ENCODE assay signal across 11 cellular contexts in genomic region chr7:55133630-55134392, GRCh38.
DNase-seq lines count a peak whose midpoint lies in the region; ATAC-seq and TF ChIP-seq lines count a peak whose summit lies in the region.
"Had no signal": no experiment of that assay in that cellular context is flagged by ENCODE, and none has a peak within 500 bp of the region (broad histone marks: within the 10 kb centered on the region; RNA-seq: fewer than 3 reads in every experiment).

No MANE protein-coding gene starts in this region.

- H3K79me1 ChIP-seq in IMR-90 (ENCODE audit: low read depth in 1 of 2, low read length in 2 of 2): peaks cover 23 to 77% of the 10 kb centered on the region in 2 experiments

- no peaks in the 10 kb centered on the region for H3K36me3 Mint-ChIP-seq in activated CD8-positive, alpha-beta memory T cell treated with anti-CD3 and anti-CD28 coated beads, Interleukin-2, amount 10 ng/mL, durations not matched to agents 7 days and 5 days
- H3K36me3 Mint-ChIP-seq: activated naive CD4-positive, alpha-beta T cell treated with anti-CD3 and anti-CD28 coated beads, Interleukin-2, amount 50 U/mL, for 24 hours had no signal

- H3K27ac ChIP-seq in IMR-90 (ENCODE audit: insufficient read depth, low read length) (peak overlapping the region; percentile 98), body of pancreas (peak overlapping the region in 2 of 4 donors; percentile 32 to 59), thymus (ENCODE audit: low read depth) (peak overlapping the region; percentile 50)

- dilution Hi-C loops in IMR-90 (cut with HindIII; ENCODE audit: low sequenced_read_pairs, unreplicated experiment): no loop called here

- CTCF ChIA-PET in IMR-90 (lab: Yijun Ruan, JAX): interaction anchor here (1.1 to 1.3 kb wide), 2 partner anchors 69 to 122 kb away, joined by 3 to 5 read pairs; no protein-coding TSS in a partner anchor
- CTCF ChIA-PET in activated CD8-positive, alpha-beta memory T cell treated with anti-CD3 and anti-CD28 coated beads, Interleukin-2, amount 10 ng/mL, durations not matched to agents 7 days and 5 days (lab: Charles Lee): no interaction called here

- H3K9me1 ChIP-seq in IMR-90 (ENCODE audit: insufficient read depth, low read length): peaks cover 12% of the 10 kb centered on the region

- peak overlapping the region; percentile 98; the same call in 2 of the 3 replicates for H2BK15ac ChIP-seq in IMR-90 (ENCODE audit: low read depth, low read length)

- intact Hi-C loops in IMR-90 (cut with micrococcal nuclease): loop anchor here (1.0 to 5.0 kb wide), 3 partner anchors 48 to 212 kb away; no protein-coding TSS in a partner anchor
- intact Hi-C loops in body of pancreas (cut with DNase I): no loop called here

- H2AFZ ChIP-seq in IMR-90 (replicated peaks; ENCODE audit: low read length, poor library complexity): peak overlapping the region; percentile 57

- H3K4me3 Mint-ChIP-seq in activated CD8-positive, alpha-beta memory T cell treated with anti-CD3 and anti-CD28 coated beads, Interleukin-2, amount 10 ng/mL, durations not matched to agents 7 days and 5 days: no peak overlapping the region
- H3K4me3 Mint-ChIP-seq: activated naive CD4-positive, alpha-beta T cell treated with anti-CD3 and anti-CD28 coated beads, Interleukin-2, amount 50 U/mL, for 24 hours had no signal

- H4K8ac ChIP-seq in IMR-90 (ENCODE audit: low read depth in 2 of 2, low read length in 2 of 2): peak overlapping the region; percentile 91 to 97

- H3K56ac ChIP-seq in IMR-90 (ENCODE audit: extremely low read depth, insufficient read depth, low read length): peak overlapping the region; percentile 98

- H3K4ac ChIP-seq in IMR-90 (ENCODE audit: low read depth, low read length): peak overlapping the region; percentile 100

- DNase-seq in IMR-90: peak; percentile 99
- DNase-seq in body of pancreas: peak in 1 of 4 donors; percentile 52
- DNase-seq in kidney tubule cell (ENCODE audit: low spot score): peak; percentile 97
- no peak for DNase-seq in COR-L47 (lab: John Stamatoyannopoulos, UW)
- no peak for DNase-seq in activated CD8-positive, alpha-beta memory T cell treated with anti-CD3 and anti-CD28 coated beads, Interleukin-2, amount 10 ng/mL, durations not matched to agents 7 days and 5 days
- DNase-seq: NCI-H510A, occipital lobe had no signal

- BruUV-seq in IMR-90 (replicated peaks; lab: Mats Ljungman, UMichigan): no TSS peak

- H3K9ac ChIP-seq in IMR-90 (ENCODE audit: low read depth, low read length): peak overlapping the region; percentile 74

- TF ChIP-seq CTCF in IMR-90 (conservative IDR thresholded peaks at IDR 0.05; ENCODE audit: low read depth, low read length) (peak; percentile 27), body of pancreas (IDR thresholded peaks at IDR 0.05) (no peak)

- ATAC-seq in IMR-90 (ENCODE audit: low read depth): peak; percentile 67
- ATAC-seq in body of pancreas: peak; percentile 59
- ATAC-seq in GM19463 (IDR thresholded peaks at IDR 0.05; ENCODE audit: unreplicated experiment): no peak
- ATAC-seq in GM21367 (IDR thresholded peaks at IDR 0.05; ENCODE audit: unreplicated experiment): no peak
- ATAC-seq in activated CD8-positive, alpha-beta memory T cell treated with anti-CD3 and anti-CD28 coated beads, Interleukin-2, amount 10 ng/mL, durations not matched to agents 7 days and 5 days: no peak

- peak overlapping the region; percentile 100 for H2BK5ac ChIP-seq in IMR-90 (ENCODE audit: low read depth, low read length, poor library complexity, severe bottlenecking)

- no peaks in the 10 kb centered on the region for H3K9me3 Mint-ChIP-seq in activated CD8-positive, alpha-beta memory T cell treated with anti-CD3 and anti-CD28 coated beads, Interleukin-2, amount 10 ng/mL, durations not matched to agents 7 days and 5 days (ENCODE audit: low read depth)

- no peak overlapping the region for H3K4me3 ChIP-seq in IMR-90 (ENCODE audit: insufficient read depth, low read depth, low read length)
- no peak overlapping the region for H3K4me3 ChIP-seq in body of pancreas
- no peak overlapping the region for H3K4me3 ChIP-seq in thymus (ENCODE audit: low read length)

- TF ChIP-seq POLR2A in IMR-90 (IDR thresholded peaks at IDR 0.05; ENCODE audit: low read depth, low read length): peak; percentile 87
- no peak for TF ChIP-seq POLR2A in body of pancreas (IDR thresholded peaks at IDR 0.05)

- H2BK120ac ChIP-seq in IMR-90 (ENCODE audit: low read depth, low read length): peak overlapping the region; percentile 100

- no peak overlapping the region for H3K27ac Mint-ChIP-seq in activated CD8-positive, alpha-beta memory T cell treated with anti-CD3 and anti-CD28 coated beads, Interleukin-2, amount 10 ng/mL, durations not matched to agents 7 days and 5 days
- H3K27ac Mint-ChIP-seq: activated naive CD4-positive, alpha-beta T cell treated with anti-CD3 and anti-CD28 coated beads, Interleukin-2, amount 50 U/mL, for 24 hours had no signal

- H3K18ac ChIP-seq in IMR-90 (ENCODE audit: low read depth, low read length): peak overlapping the region; percentile 87

- peak overlapping the region; percentile 98 for H2AK9ac ChIP-seq in IMR-90 (replicated peaks; ENCODE audit: low read depth, low read length, poor library complexity)

- peak overlapping the region; percentile 53 for H3K4me2 ChIP-seq in IMR-90 (ENCODE audit: low read depth, low read length)

- in situ Hi-C loops in IMR-90 (cut with MboI; ENCODE audit: low sequenced_read_pairs): no loop called here

- 18% methylated on average over 3 of the region's 16 CpGs; no CpG with 5 or more reads in 1 of the 2 experiments for WGBS in IMR-90 (ENCODE audit: extremely low coverage in 2 of 2, insufficient read length in 1 of 2), 2 experiments
- WGBS in body of pancreas, 2 donors: 74 to 82% methylated on average over 13 to 16 of the region's 16 CpGs
- 77% methylated on average over 16 of the region's 16 CpGs for WGBS in thymus

- peak overlapping the region; percentile 99 for H2AK5ac ChIP-seq in IMR-90 (ENCODE audit: low read depth, low read length)

- H3K36me3 ChIP-seq in IMR-90 (ENCODE audit: control insufficient read depth, insufficient read depth, low read length): peaks cover 4% of the 10 kb centered on the region; the same call in 1 of the 2 replicates
- no peaks in the 10 kb centered on the region for H3K36me3 ChIP-seq in body of pancreas (replicated peaks in 1 of 2; ENCODE audit: insufficient read depth in 1 of 2, low read depth in 2 of 2)
- no peaks in the 10 kb centered on the region for H3K36me3 ChIP-seq in thymus (ENCODE audit: control insufficient read depth, insufficient read depth)

- H4K5ac ChIP-seq in IMR-90 (ENCODE audit: low read depth, low read length): peak overlapping the region; percentile 97

- peaks cover 43% of the 10 kb centered on the region for H3K4me1 ChIP-seq in IMR-90 (ENCODE audit: control insufficient read depth, insufficient read depth, low read length)
- H3K4me1 ChIP-seq in body of pancreas: peaks cover 18% of the 10 kb centered on the region
- no peaks in the 10 kb centered on the region for H3K4me1 ChIP-seq in thymus (ENCODE audit: control insufficient read depth, insufficient read depth, low read length)

- peak overlapping the region; percentile 100 for H4K91ac ChIP-seq in IMR-90 (ENCODE audit: insufficient read depth, low read depth, low read length)

- peak overlapping the region; percentile 98 for H2BK20ac ChIP-seq in IMR-90 (ENCODE audit: low read depth, low read length)

- peaks cover 15% of the 10 kb centered on the region for H3K4me1 Mint-ChIP-seq in activated CD8-positive, alpha-beta memory T cell treated with anti-CD3 and anti-CD28 coated beads, Interleukin-2, amount 10 ng/mL, durations not matched to agents 7 days and 5 days

- H3K9me3 ChIP-seq in IMR-90 (ENCODE audit: control insufficient read depth, insufficient read depth, low read length) (peaks cover 2% of the 10 kb centered on the region), body of pancreas (no peaks in the 10 kb centered on the region), thymus (ENCODE audit: control insufficient read depth) (no peaks in the 10 kb centered on the region)

- peak; percentile 18; the same call in 1 of the 2 replicates for TF ChIP-seq RAD21 in IMR-90 (IDR thresholded peaks at IDR 0.05; ENCODE audit: low read length)

- POLR2A ChIA-PET in IMR-90 (lab: Charles Lee; ENCODE audit: unreplicated experiment): interaction anchor here (0.8 to 2.1 kb wide), 4 partner anchors 9 to 327 kb away, joined by 3 to 5 read pairs (median 3); no protein-coding TSS in a partner anchor

- peaks cover 8% of the 10 kb centered on the region for H3K27me3 Mint-ChIP-seq in activated CD8-positive, alpha-beta memory T cell treated with anti-CD3 and anti-CD28 coated beads, Interleukin-2, amount 10 ng/mL, durations not matched to agents 7 days and 5 days

- peak overlapping the region; percentile 100 for H3K23ac ChIP-seq in IMR-90 (ENCODE audit: low read depth, low read length)

- H4K20me1 ChIP-seq in IMR-90 (ENCODE audit: insufficient read depth, low read length): no peaks in the 10 kb centered on the region

- peak overlapping the region; percentile 97 for H3K14ac ChIP-seq in IMR-90 (replicated peaks; ENCODE audit: low read depth, low read length)

- no peaks in the 10 kb centered on the region for H3K27me3 ChIP-seq in IMR-90 (ENCODE audit: control insufficient read depth, insufficient read depth, low read length)
- H3K27me3 ChIP-seq in body of pancreas: no peaks in the 10 kb centered on the region
- no peaks in the 10 kb centered on the region for H3K27me3 ChIP-seq in thymus (ENCODE audit: control insufficient read depth, insufficient read depth)

TF ChIP-seq in IMR-90, 13 proteins besides CTCF, POLR2A, EP300 and RAD21:
- TF ChIP-seq BHLHE40 (IDR thresholded peaks at IDR 0.05; ENCODE audit: low read depth, low read length) (peak; percentile 86), MAFK (IDR thresholded peaks at IDR 0.05; ENCODE audit: low read depth, low read length) (peak; percentile 79), FOS (IDR thresholded peaks at IDR 0.05; ENCODE audit: low read depth, low read length) (peak; percentile 95), NFE2L2 (IDR thresholded peaks at IDR 0.05; ENCODE audit: low read depth, low read length) (peak; percentile 97), ELK1 (IDR thresholded peaks at IDR 0.05; ENCODE audit: borderline replicate concordance, low read depth, low read length) (no peak), MAZ (IDR thresholded peaks at IDR 0.05; ENCODE audit: borderline replicate concordance, low read depth, low read length) (no peak), CHD1 (IDR thresholded peaks at IDR 0.05; ENCODE audit: low read depth, low read length) (no peak), CEBPB (IDR thresholded peaks at IDR 0.05; ENCODE audit: low read depth, low read length) (peak; percentile 65)

Comparison
In these comparisons a context has a peak if more than half of its experiments do, and no peak if none do; other contexts are left out.
1. ATAC-seq: peak in IMR-90 (single experiment) and body of pancreas (single experiment); none in GM19463 (single experiment), GM21367 (single experiment) and activated CD8-positive, alpha-beta memory T cell treated with anti-CD3 and anti-CD28 coated beads, Interleukin-2, amount 10 ng/mL, durations not matched to agents 7 days and 5 days (single experiment).
2. DNase-seq: peak in IMR-90 (single experiment) and kidney tubule cell (single experiment); none in COR-L47 (single experiment) and activated CD8-positive, alpha-beta memory T cell treated with anti-CD3 and anti-CD28 coated beads, Interleukin-2, amount 10 ng/mL, durations not matched to agents 7 days and 5 days (single experiment).